In the genomic region with DNA sequence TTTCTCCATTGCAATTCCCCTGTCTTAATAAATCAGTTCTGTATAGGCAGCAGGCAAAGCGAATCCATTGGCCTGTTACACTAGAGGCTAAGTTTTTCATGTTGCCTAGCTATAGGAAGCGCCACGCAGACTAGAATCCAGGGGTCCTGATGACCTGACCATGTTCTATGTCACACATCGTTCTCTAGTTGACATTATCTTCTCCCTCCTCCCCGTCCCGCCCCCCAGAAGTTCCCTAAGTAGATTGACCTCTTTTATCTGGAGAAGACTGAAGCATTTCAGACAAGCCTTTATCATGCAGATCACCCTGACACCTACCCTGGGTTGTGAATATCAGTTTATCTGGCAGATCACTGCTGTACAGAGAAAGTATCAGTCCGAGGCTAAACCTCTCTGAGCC, we compare ENCODE assay signal across 26 cellular contexts.
"Had no signal": no experiment of that assay in that cellular context is flagged by ENCODE, and none has a peak within 500 bp of the region (broad histone marks: within the 10 kb centered on the region; RNA-seq: fewer than 3 reads in every experiment).

No MANE protein-coding gene starts in this region.

- H3K9me3 Mint-ChIP-seq: activated naive CD8-positive, alpha-beta T cell treated with anti-CD3 and anti-CD28 coated beads, Interleukin-2, amount 50 U/mL, for 24 hours; activated T-helper 1 cell treated with anti-CD3 and anti-CD28 coated beads, Interleukin-12 subunit alpha, Interleukin-12 subunit beta, Interleukin-2, Interleukin-4 antibody, amounts not matched to agents 30 ng/mL and 10 ng/mL and 1 ng/mL, durations not matched to agents 14 hours and 24 hours and 36 hours; effector memory CD8-positive, alpha-beta T cell; naive thymus-derived CD4-positive, alpha-beta T cell; neural crest cell; stimulated activated naive CD8-positive, alpha-beta T cell treated with anti-CD3 and anti-CD28 coated beads, Interleukin-15, Interleukin-2, amounts not matched to agents 100 ng/mL and 50 ng/mL, for 24 hours; T-helper 1 cell treated with Interleukin-12 subunit alpha and Interleukin-12 subunit beta and Interleukin-4 antibody, amounts not matched to agents 30 μg/mL and 1 μg/mL, for 36 hours had no signal

- H3K4me3 Mint-ChIP-seq: activated naive CD8-positive, alpha-beta T cell treated with anti-CD3 and anti-CD28 coated beads, Interleukin-2, amount 50 U/mL, for 24 hours; activated T-helper 1 cell treated with anti-CD3 and anti-CD28 coated beads, Interleukin-12 subunit alpha, Interleukin-12 subunit beta, Interleukin-2, Interleukin-4 antibody, amounts not matched to agents 30 ng/mL and 10 ng/mL and 1 ng/mL, durations not matched to agents 14 hours and 24 hours and 36 hours; effector memory CD8-positive, alpha-beta T cell; naive thymus-derived CD4-positive, alpha-beta T cell; neural crest cell; stimulated activated naive CD8-positive, alpha-beta T cell treated with anti-CD3 and anti-CD28 coated beads, Interleukin-15, Interleukin-2, amounts not matched to agents 100 ng/mL and 50 ng/mL, for 24 hours; T-helper 1 cell treated with Interleukin-12 subunit alpha and Interleukin-12 subunit beta and Interleukin-4 antibody, amounts not matched to agents 30 μg/mL and 1 μg/mL, for 36 hours had no signal

- DNase-seq: activated CD4-positive, alpha-beta T cell treated with anti-CD3 and anti-CD28 coated beads for 4 hours; activated CD4-positive, alpha-beta T cell treated with anti-CD3 and anti-CD28 coated beads, Interleukin-2, amount 50 U/mL, for 48 hours; activated CD4-positive, CD25-positive, alpha-beta regulatory T cell; activated gamma-delta T cell; activated naive CD4-positive, alpha-beta T cell treated with anti-CD3 and anti-CD28 coated beads, Interleukin-2, amount 50 U/mL, for 16 hours; activated naive CD8-positive, alpha-beta T cell treated with anti-CD3 and anti-CD28 coated beads, Interleukin-2, amount 50 U/mL, for 24 hours; activated T-cell treated with anti-CD3 and anti-CD28 coated beads for 4 hours; body of pancreas; central memory CD4-positive, alpha-beta T cell; effector memory CD8-positive, alpha-beta T cell; gastrocnemius medialis; hypothalamus; kidney; lower lobe of right lung; naive thymus-derived CD4-positive, alpha-beta T cell; right cardiac atrium; stimulated activated CD4-positive, alpha-beta T cell treated with anti-CD3 and anti-CD28 coated beads, Interleukin-12 subunit alpha, Interleukin-12 subunit beta, amount 100 ng/mL, for 4 hours; tibial artery had no signal

- H3K36me3 Mint-ChIP-seq: naive thymus-derived CD4-positive, alpha-beta T cell had no signal

- ATAC-seq: activated naive CD8-positive, alpha-beta T cell treated with anti-CD3 and anti-CD28 coated beads, Interleukin-2, amount 50 U/mL, for 24 hours; body of pancreas; effector memory CD8-positive, alpha-beta T cell; gastrocnemius medialis; left lobe of liver; lower lobe of right lung; naive thymus-derived CD4-positive, alpha-beta T cell; right cardiac atrium had no signal

- FAIRE-seq: kidney, urothelium cell line had no signal

- H3K27me3 ChIP-seq: body of pancreas, esophagus muscularis mucosa, gastrocnemius medialis had no signal

- H3K27ac Mint-ChIP-seq: activated naive CD8-positive, alpha-beta T cell treated with anti-CD3 and anti-CD28 coated beads, Interleukin-2, amount 50 U/mL, for 24 hours; activated T-helper 1 cell treated with anti-CD3 and anti-CD28 coated beads, Interleukin-12 subunit alpha, Interleukin-12 subunit beta, Interleukin-2, Interleukin-4 antibody, amounts not matched to agents 30 ng/mL and 10 ng/mL and 1 ng/mL, durations not matched to agents 14 hours and 24 hours and 36 hours; effector memory CD8-positive, alpha-beta T cell; naive thymus-derived CD4-positive, alpha-beta T cell; stimulated activated naive CD8-positive, alpha-beta T cell treated with anti-CD3 and anti-CD28 coated beads, Interleukin-15, Interleukin-2, amounts not matched to agents 100 ng/mL and 50 ng/mL, for 24 hours; T-helper 1 cell treated with Interleukin-12 subunit alpha and Interleukin-12 subunit beta and Interleukin-4 antibody, amounts not matched to agents 30 μg/mL and 1 μg/mL, for 36 hours had no signal

- H3K36me3 ChIP-seq: esophagus muscularis mucosa, gastrocnemius medialis, lower lobe of right lung, prostate gland, tibial artery had no signal

- H3K4me1 ChIP-seq: esophagus muscularis mucosa, gastrocnemius medialis, lower lobe of right lung, prostate gland, tibial artery had no signal

- H3K4me1 Mint-ChIP-seq: activated naive CD8-positive, alpha-beta T cell treated with anti-CD3 and anti-CD28 coated beads, Interleukin-2, amount 50 U/mL, for 24 hours had no signal

- H3K27me3 Mint-ChIP-seq: activated naive CD8-positive, alpha-beta T cell treated with anti-CD3 and anti-CD28 coated beads, Interleukin-2, amount 50 U/mL, for 24 hours had no signal

- H3K27ac ChIP-seq: body of pancreas, esophagus muscularis mucosa, gastrocnemius medialis, lower lobe of right lung, prostate gland, tibial artery had no signal

- H3K4me3 ChIP-seq: body of pancreas, esophagus muscularis mucosa, gastrocnemius medialis, lower lobe of right lung, prostate gland, tibial artery had no signal

- H3K9me3 ChIP-seq: body of pancreas, esophagus muscularis mucosa, gastrocnemius medialis, lower lobe of right lung, prostate gland, tibial artery had no signal
